32 cellular contexts compared by ENCODE assay signal in the genomic region with DNA sequence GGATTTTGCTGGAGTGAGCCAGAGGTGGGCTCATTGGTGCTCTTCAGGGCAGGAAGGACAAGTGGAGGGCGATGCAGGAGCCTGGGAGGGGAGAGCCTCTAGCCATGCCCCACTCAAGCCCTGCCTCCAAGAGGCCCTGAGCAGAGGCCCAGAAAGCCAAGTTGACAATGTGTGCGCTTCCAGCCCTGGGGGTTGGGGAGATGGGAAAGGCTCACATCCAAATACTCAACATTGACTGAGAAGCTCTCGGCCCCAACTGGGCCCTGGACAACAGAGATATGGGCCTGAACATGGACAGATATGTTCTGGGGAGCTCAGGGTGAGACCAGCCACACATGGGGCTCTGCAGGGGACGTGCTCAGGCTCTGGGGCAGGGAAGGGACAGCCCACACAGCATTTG. TPM values are rescaled to one million over a fixed set of nuclear protein-coding genes. Genes with fewer than 3 reads are reported as not detected.
"Had no signal": no experiment of that assay in that cellular context is flagged by ENCODE, and none has a peak within 500 bp of the region (broad histone marks: within the 10 kb centered on the region; RNA-seq: fewer than 3 reads in every experiment).

No MANE protein-coding gene starts in this region.

- H3K36me3 ChIP-seq: colonic mucosa, esophagus squamous epithelium, heart right ventricle, lower lobe of right lung, neutrophil, pancreas, tibial artery, upper lobe of right lung had no signal

- H3K27ac Mint-ChIP-seq: dendritic cell treated with granulocyte-macrophage colony-stimulating factor and Interleukin-4, amounts not matched to agents 40 ng/mL and 50 ng/mL, for 4 days; effector memory CD8-positive, alpha-beta T cell; natural killer cell; progenitor cell of endocrine pancreas; stimulated activated effector memory CD8-positive, alpha-beta T cell treated with anti-CD3 and anti-CD28 coated beads, Interleukin-12 subunit alpha, Interleukin-12 subunit beta, amount 100 ng/mL, for 72 hours had no signal

- H3K36me3 Mint-ChIP-seq: natural killer cell; stimulated activated effector memory CD8-positive, alpha-beta T cell treated with anti-CD3 and anti-CD28 coated beads, Interleukin-12 subunit alpha, Interleukin-12 subunit beta, amount 100 ng/mL, for 72 hours had no signal

- H3K27ac ChIP-seq: colonic mucosa, esophagus squamous epithelium, heart right ventricle, lower lobe of right lung, neutrophil, pancreas, testis, tibial artery, upper lobe of right lung had no signal

- H3K27me3 Mint-ChIP-seq: progenitor cell of endocrine pancreas had no signal

- DNase-seq: colonic mucosa; effector memory CD8-positive, alpha-beta T cell; erythroblast; esophagus squamous epithelium; foreskin melanocyte; glutamatergic neuron; heart right ventricle; hippocampal formation; kidney glomerular epithelial cell; left colon; left ventricle myocardium superior; lower lobe of right lung; natural killer cell; stimulated activated CD4-positive, alpha-beta T cell treated with anti-CD3 and anti-CD28 coated beads, Interleukin-12 subunit alpha, Interleukin-12 subunit beta, amount 100 ng/mL, for 4 hours; stimulated activated CD4-positive, alpha-beta T cell treated with anti-CD3 and anti-CD28 coated beads, Interleukin-1b, Interleukin-23, amount 100 ng/mL, for 48 hours; stimulated activated CD4-positive, alpha-beta T cell treated with anti-CD3 and anti-CD28 coated beads, Interleukin-4, amount 100 ng/mL, for 24 hours; stimulated activated naive CD8-positive, alpha-beta T cell treated with anti-CD3 and anti-CD28 coated beads, Interleukin-15, Interleukin-2, amounts not matched to agents 100 U/mL and 50 U/mL, for 24 hours; testis; tibial artery; upper lobe of right lung had no signal

- H3K27me3 ChIP-seq: colonic mucosa, esophagus squamous epithelium, heart right ventricle, pancreas, testis, upper lobe of right lung had no signal

- ATAC-seq: effector memory CD8-positive, alpha-beta T cell; heart right ventricle; left colon; left ventricle myocardium superior; natural killer cell; pancreas; sciatic nerve; stimulated activated effector memory CD8-positive, alpha-beta T cell treated with anti-CD3 and anti-CD28 coated beads, Interleukin-12 subunit alpha, Interleukin-12 subunit beta, amount 100 ng/mL, for 72 hours; stimulated activated naive CD8-positive, alpha-beta T cell treated with anti-CD3 and anti-CD28 coated beads, Interleukin-15, Interleukin-2, amounts not matched to agents 100 U/mL and 50 U/mL, for 24 hours; upper lobe of right lung had no signal

- H3K4me2 ChIP-seq: smooth muscle cell had no signal

- H3K4me1 Mint-ChIP-seq: central memory CD8-positive, alpha-beta T cell; natural killer cell; stimulated activated effector memory CD8-positive, alpha-beta T cell treated with anti-CD3 and anti-CD28 coated beads, Interleukin-12 subunit alpha, Interleukin-12 subunit beta, amount 100 ng/mL, for 72 hours had no signal

- H3K4me1 ChIP-seq: colonic mucosa, esophagus squamous epithelium, lower lobe of right lung, pancreas, testis, tibial artery, upper lobe of right lung had no signal

- H3K9me3 ChIP-seq: colonic mucosa, esophagus squamous epithelium, heart right ventricle, lower lobe of right lung, neutrophil, pancreas, testis, tibial artery, upper lobe of right lung had no signal

- H3K4me3 Mint-ChIP-seq: central memory CD8-positive, alpha-beta T cell; dendritic cell treated with granulocyte-macrophage colony-stimulating factor and Interleukin-4, amounts not matched to agents 40 ng/mL and 50 ng/mL, for 4 days; effector memory CD8-positive, alpha-beta T cell; natural killer cell; stimulated activated effector memory CD8-positive, alpha-beta T cell treated with anti-CD3 and anti-CD28 coated beads, Interleukin-12 subunit alpha, Interleukin-12 subunit beta, amount 100 ng/mL, for 72 hours had no signal

- H3K4me3 ChIP-seq: colonic mucosa, esophagus squamous epithelium, heart right ventricle, lower lobe of right lung, pancreas, smooth muscle cell, testis, tibial artery, upper lobe of right lung had no signal

- H3K9me3 Mint-ChIP-seq: central memory CD8-positive, alpha-beta T cell; dendritic cell treated with granulocyte-macrophage colony-stimulating factor and Interleukin-4, amounts not matched to agents 40 ng/mL and 50 ng/mL, for 4 days; effector memory CD8-positive, alpha-beta T cell; natural killer cell; stimulated activated effector memory CD8-positive, alpha-beta T cell treated with anti-CD3 and anti-CD28 coated beads, Interleukin-12 subunit alpha, Interleukin-12 subunit beta, amount 100 ng/mL, for 72 hours had no signal

RNA-seq across cellular contexts. Expression of a gene that starts 39.0 kb away (rescaled TPM):
- total RNA-seq: chondrocyte, esophagus squamous epithelium, left ventricle myocardium superior, mesenteric fat pad, myocyte, omental fat pad, smooth muscle cell, upper lobe of right lung had no signal
